Comparison of ENCODE assay signal across 2 cellular contexts in genomic region chr3:172051310-172051956, GRCh38.
TF ChIP-seq lines count a peak whose summit lies in the region.

No MANE protein-coding gene starts in this region.

TF ChIP-seq in HepG2, 621 proteins besides CTCF, POLR2A, EP300 and RAD21:
- TF ChIP-seq POLR2AphosphoS5 (IDR thresholded peaks at IDR 0.05; ENCODE audit: low read depth, low read length) = 0 out of 2 replicates have a peak, but pooled peaks have one; percentile 17
- no peak for TF ChIP-seq DZIP1 (CRISPR knock-in tag; IDR thresholded peaks at IDR 0.05)
- TF ChIP-seq AGO2 (optimal IDR thresholded peaks at IDR 0.05; ENCODE audit: low read depth, low read length) = peak; percentile 59
- peak; percentile 75 for TF ChIP-seq RBFOX2 (IDR thresholded peaks at IDR 0.05; ENCODE audit: low read depth, low read length)
- TF ChIP-seq RBM22 (optimal IDR thresholded peaks at IDR 0.05; ENCODE audit: low read length) = peak; percentile 86
- TF ChIP-seq ZNF441 (CRISPR knock-in tag; IDR thresholded peaks at IDR 0.05; ENCODE audit: borderline replicate concordance) = no peak
- no peak for TF ChIP-seq ZNF776 (CRISPR knock-in tag; IDR thresholded peaks at IDR 0.05)

TF ChIP-seq in K562, 482 proteins besides CTCF, POLR2A, EP300 and RAD21:
- TF ChIP-seq CBFB (CRISPR knock-in tag; IDR thresholded peaks at IDR 0.05) (no peak), POLR2B (IDR thresholded peaks at IDR 0.05; ENCODE audit: low read depth, partially characterized antibody) (no peak), ZKSCAN3 (CRISPR knock-in tag; IDR thresholded peaks at IDR 0.05) (no peak), SAFB2 (IDR thresholded peaks at IDR 0.05; ENCODE audit: borderline replicate concordance, low read depth, low read length, severe bottlenecking) (no peak)
- TF ChIP-seq, protein P1, sequence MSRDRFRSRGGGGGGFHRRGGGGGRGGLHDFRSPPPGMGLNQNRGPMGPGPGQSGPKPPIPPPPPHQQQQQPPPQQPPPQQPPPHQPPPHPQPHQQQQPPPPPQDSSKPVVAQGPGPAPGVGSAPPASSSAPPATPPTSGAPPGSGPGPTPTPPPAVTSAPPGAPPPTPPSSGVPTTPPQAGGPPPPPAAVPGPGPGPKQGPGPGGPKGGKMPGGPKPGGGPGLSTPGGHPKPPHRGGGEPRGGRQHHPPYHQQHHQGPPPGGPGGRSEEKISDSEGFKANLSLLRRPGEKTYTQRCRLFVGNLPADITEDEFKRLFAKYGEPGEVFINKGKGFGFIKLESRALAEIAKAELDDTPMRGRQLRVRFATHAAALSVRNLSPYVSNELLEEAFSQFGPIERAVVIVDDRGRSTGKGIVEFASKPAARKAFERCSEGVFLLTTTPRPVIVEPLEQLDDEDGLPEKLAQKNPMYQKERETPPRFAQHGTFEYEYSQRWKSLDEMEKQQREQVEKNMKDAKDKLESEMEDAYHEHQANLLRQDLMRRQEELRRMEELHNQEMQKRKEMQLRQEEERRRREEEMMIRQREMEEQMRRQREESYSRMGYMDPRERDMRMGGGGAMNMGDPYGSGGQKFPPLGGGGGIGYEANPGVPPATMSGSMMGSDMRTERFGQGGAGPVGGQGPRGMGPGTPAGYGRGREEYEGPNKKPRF (IDR thresholded peaks at IDR 0.05; ENCODE audit: low read depth, low read length) = no peak
TF ChIP-seq in K562: peak in this region for 0.
